ENCODE assay signal across 7 cellular contexts in genomic region chrX:69093960-69094935, GRCh38.
A peak's percentile ranks its signal among the peaks of the same experiment; 100 is the strongest.
DNase-seq lines count a peak whose midpoint lies in the region; TF ChIP-seq lines count a peak whose summit lies in the region.

No MANE protein-coding gene starts in this region.

- H3K27me3 Mint-ChIP-seq in activated T-helper 1 cell treated with anti-CD3 and anti-CD28 coated beads, Interleukin-12 subunit alpha, Interleukin-12 subunit beta, Interleukin-2, Interleukin-4 antibody, amounts not matched to agents 30 ng/mL and 10 ng/mL and 1 ng/mL, durations not matched to agents 14 hours and 24 hours and 36 hours (ENCODE audit: insufficient read depth): peaks cover 2% of the 10 kb centered on the region

- in situ Hi-C loops in HAP-1 (cut with MboI; ENCODE audit: low sequenced_read_pairs): no loop called here

- no peaks in the 10 kb centered on the region for H3K9me3 Mint-ChIP-seq in activated T-helper 1 cell treated with anti-CD3 and anti-CD28 coated beads, Interleukin-12 subunit alpha, Interleukin-12 subunit beta, Interleukin-2, Interleukin-4 antibody, amounts not matched to agents 30 ng/mL and 10 ng/mL and 1 ng/mL, durations not matched to agents 14 hours and 24 hours and 36 hours

- no peaks in the 10 kb centered on the region for H3K4me1 Mint-ChIP-seq in activated T-helper 1 cell treated with anti-CD3 and anti-CD28 coated beads, Interleukin-12 subunit alpha, Interleukin-12 subunit beta, Interleukin-2, Interleukin-4 antibody, amounts not matched to agents 30 ng/mL and 10 ng/mL and 1 ng/mL, durations not matched to agents 14 hours and 24 hours and 36 hours (ENCODE audit: low read depth)

- no peaks in the 10 kb centered on the region for H3K36me3 Mint-ChIP-seq in activated T-helper 1 cell treated with anti-CD3 and anti-CD28 coated beads, Interleukin-12 subunit alpha, Interleukin-12 subunit beta, Interleukin-2, Interleukin-4 antibody, amounts not matched to agents 30 ng/mL and 10 ng/mL and 1 ng/mL, durations not matched to agents 14 hours and 24 hours and 36 hours (ENCODE audit: low read depth)

- H3K27me3 ChIP-seq in HAP-1 (ENCODE audit: low read depth): no peaks in the 10 kb centered on the region

- H3K4me3 Mint-ChIP-seq in activated T-helper 1 cell treated with anti-CD3 and anti-CD28 coated beads, Interleukin-12 subunit alpha, Interleukin-12 subunit beta, Interleukin-2, Interleukin-4 antibody, amounts not matched to agents 30 ng/mL and 10 ng/mL and 1 ng/mL, durations not matched to agents 14 hours and 24 hours and 36 hours: no peak overlapping the region

- no peak overlapping the region for H3K27ac Mint-ChIP-seq in activated T-helper 1 cell treated with anti-CD3 and anti-CD28 coated beads, Interleukin-12 subunit alpha, Interleukin-12 subunit beta, Interleukin-2, Interleukin-4 antibody, amounts not matched to agents 30 ng/mL and 10 ng/mL and 1 ng/mL, durations not matched to agents 14 hours and 24 hours and 36 hours

- peak; percentile 63 for DNase-seq in ELR (ENCODE audit: low read depth)
- peak; percentile 67 to 81 for DNase-seq in HAP-1 (ENCODE audit: low spot score in 2 of 2)
- DNase-seq in NCI-H2227 (lab: John Stamatoyannopoulos, UW; ENCODE audit: unreplicated experiment): peak; percentile 78
- peak; percentile 1 for DNase-seq in activated T-helper 1 cell treated with anti-CD3 and anti-CD28 coated beads, Interleukin-12 subunit alpha, Interleukin-12 subunit beta, Interleukin-2, Interleukin-4 antibody, amounts not matched to agents 30 ng/mL and 10 ng/mL and 1 ng/mL, durations not matched to agents 14 hours and 24 hours and 36 hours (ENCODE audit: low spot score)
- DNase-seq in globus pallidus (ENCODE audit: low spot score): peak; percentile 46
- no peak for DNase-seq in retinal pigment epithelial cell (ENCODE audit: low read depth)
- DNase-seq in DMS79 treated with DMSO at 0.1 percent for 48 hours (lab: John Stamatoyannopoulos, UW): no peak

- intact Hi-C loops in activated T-helper 1 cell treated with anti-CD3 and anti-CD28 coated beads, Interleukin-12 subunit alpha, Interleukin-12 subunit beta, Interleukin-2, Interleukin-4 antibody, amounts not matched to agents 30 ng/mL and 10 ng/mL and 1 ng/mL, durations not matched to agents 14 hours and 24 hours and 36 hours (cut with micrococcal nuclease): loop anchor here (1.0 to 5.0 kb wide), 2 partner anchors 128 to 193 kb away; no protein-coding TSS in a partner anchor

- no peaks in the 10 kb centered on the region for H3K9me3 ChIP-seq in HAP-1

- no peaks in the 10 kb centered on the region for H3K36me3 ChIP-seq in HAP-1 (replicated peaks)

- H3K4me1 ChIP-seq in HAP-1: peaks cover 3% of the 10 kb centered on the region; the same call in 1 of the 2 replicates

- TF ChIP-seq CTCF in retinal pigment epithelial cell (conservative IDR thresholded peaks at IDR 0.05; ENCODE audit: low read depth, low read length): peak; percentile 63

- H3K4me3 ChIP-seq in HAP-1 (no peak overlapping the region), retinal pigment epithelial cell (ENCODE audit: low read length) (no peak overlapping the region)

Comparison
In these comparisons a context has a peak if more than half of its experiments do, and no peak if none do; other contexts are left out.
1. DNase-seq: peak in ELR (single experiment), HAP-1 (2 of 2), NCI-H2227 (single experiment), activated T-helper 1 cell treated with anti-CD3 and anti-CD28 coated beads, Interleukin-12 subunit alpha, Interleukin-12 subunit beta, Interleukin-2, Interleukin-4 antibody, amounts not matched to agents 30 ng/mL and 10 ng/mL and 1 ng/mL, durations not matched to agents 14 hours and 24 hours and 36 hours (single experiment) and globus pallidus (single experiment); none in retinal pigment epithelial cell (single experiment) and DMS79 treated with DMSO at 0.1 percent for 48 hours (single experiment).